Comparison of ENCODE assay signal across 9 cellular contexts in the genomic region with DNA sequence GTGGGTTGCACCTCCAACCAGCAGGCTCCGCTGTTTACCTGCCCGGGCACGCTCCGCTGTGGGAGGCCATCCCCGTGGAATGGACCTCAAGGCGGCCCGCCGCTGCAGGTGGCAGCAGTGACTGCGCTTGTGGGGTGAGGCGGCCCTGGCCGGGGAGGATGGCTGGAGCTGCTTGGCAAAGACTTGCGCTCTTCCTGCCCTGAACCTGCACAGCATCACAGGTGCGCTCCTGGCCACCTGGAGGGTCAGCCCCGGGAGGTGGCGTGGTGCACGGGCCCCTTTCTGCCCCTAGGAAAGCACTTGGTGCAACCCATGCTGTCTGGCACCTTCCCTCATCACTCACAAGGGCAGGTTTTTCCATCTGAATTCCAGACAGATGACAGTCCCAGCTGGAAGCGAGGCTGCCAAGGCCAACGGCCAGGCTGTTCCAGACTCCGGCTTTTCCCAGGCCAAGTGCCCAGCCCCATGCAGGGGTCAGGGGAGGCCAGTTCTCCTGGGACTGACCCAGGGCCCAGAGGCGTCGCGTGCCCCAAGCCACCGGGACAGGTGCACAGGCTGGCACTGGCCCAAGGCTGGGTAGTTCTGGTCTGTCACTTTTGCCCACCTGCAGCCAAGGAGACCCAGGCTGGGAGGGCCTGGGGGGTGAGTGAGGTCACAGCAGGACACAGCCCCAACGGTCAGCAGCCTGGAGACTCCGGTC. TPM values are rescaled to one million over a fixed set of nuclear protein-coding genes. Genes with fewer than 3 reads are reported as not detected.
DNase-seq lines count a peak whose midpoint lies in the region; ATAC-seq and TF ChIP-seq lines count a peak whose summit lies in the region.
"Had no signal": no experiment of that assay in that cellular context is flagged by ENCODE, and none has a peak within 500 bp of the region (broad histone marks: within the 10 kb centered on the region; RNA-seq: fewer than 3 reads in every experiment).

No MANE protein-coding gene starts in this region.

- H3K4me1 Mint-ChIP-seq in activated CD4-positive, alpha-beta memory T cell treated with anti-CD3 and anti-CD28 coated beads for 36 hours (ENCODE audit: low read depth): peaks cover 11% of the 10 kb centered on the region

- intact Hi-C loops in activated CD4-positive, alpha-beta memory T cell treated with anti-CD3 and anti-CD28 coated beads for 36 hours (cut with micrococcal nuclease): no loop called here

- no peak overlapping the region for H3K27ac Mint-ChIP-seq in activated CD4-positive, alpha-beta memory T cell treated with anti-CD3 and anti-CD28 coated beads for 36 hours
- H3K27ac Mint-ChIP-seq: activated T-helper 2 cell treated with anti-CD3 and anti-CD28 coated beads, Interferon-gamma antibody, Interleukin-2, Interleukin-4, amounts not matched to agents 10 μg/mL and 5 μg/mL and 100 μg/mL, durations not matched to agents 14 hours and 24 hours and 36 hours had no signal

- ATAC-seq in HG02588 (IDR thresholded peaks at IDR 0.05; ENCODE audit: unreplicated experiment): no peak

- no peak overlapping the region for H3K4me3 ChIP-seq in GM12864 (ENCODE audit: low read depth, low read length)
- no peak overlapping the region for H3K4me3 ChIP-seq in endocrine pancreas (ENCODE audit: control insufficient read depth, insufficient read depth, low read length)

- peak; percentile 21 for TF ChIP-seq CTCF in GM12864 (IDR thresholded peaks at IDR 0.05; ENCODE audit: low read depth, low read length, missing control alignments)

- CTCF ChIA-PET in activated CD4-positive, alpha-beta memory T cell treated with anti-CD3 and anti-CD28 coated beads for 36 hours (lab: Charles Lee): no interaction called here

- peaks cover 6% of the 10 kb centered on the region for H3K27me3 ChIP-seq in endocrine pancreas (ENCODE audit: control insufficient read depth, insufficient read depth, low read length)

- H3K9ac ChIP-seq in endocrine pancreas (ENCODE audit: control insufficient read depth, insufficient read depth, low read length): peak overlapping the region; percentile 51

- no peaks in the 10 kb centered on the region for H3K36me3 ChIP-seq in endocrine pancreas (ENCODE audit: control insufficient read depth, insufficient read depth, low read length)

- H3K4me1 ChIP-seq in endocrine pancreas (ENCODE audit: control insufficient read depth, insufficient read depth, low read length): no peaks in the 10 kb centered on the region

- POLR2A ChIA-PET in activated CD4-positive, alpha-beta memory T cell treated with anti-CD3 and anti-CD28 coated beads for 36 hours (lab: Charles Lee): no interaction called here

- H3K9me3 ChIP-seq in endocrine pancreas (ENCODE audit: control insufficient read depth, low read length): no peaks in the 10 kb centered on the region

- no peaks in the 10 kb centered on the region for H3K36me3 Mint-ChIP-seq in activated CD4-positive, alpha-beta memory T cell treated with anti-CD3 and anti-CD28 coated beads for 36 hours

- H3K4me3 Mint-ChIP-seq in activated CD4-positive, alpha-beta memory T cell treated with anti-CD3 and anti-CD28 coated beads for 36 hours: no peak overlapping the region

- H3K27me3 Mint-ChIP-seq in activated CD4-positive, alpha-beta memory T cell treated with anti-CD3 and anti-CD28 coated beads for 36 hours: peaks cover 26% of the 10 kb centered on the region

- no peak for DNase-seq in GM12864 (ENCODE audit: low read depth)
- DNase-seq in NCI-H2171 (lab: John Stamatoyannopoulos, UW): peak; percentile 34
- DNase-seq in renal cortical epithelial cell (ENCODE audit: low read depth): peak; percentile 42
- DNase-seq in foreskin melanocyte: no peak
- no peak for DNase-seq in activated CD4-positive, alpha-beta memory T cell treated with anti-CD3 and anti-CD28 coated beads for 36 hours
- no peak for DNase-seq in Ammon's horn (ENCODE audit: low spot score)

- H3K9me3 Mint-ChIP-seq in activated CD4-positive, alpha-beta memory T cell treated with anti-CD3 and anti-CD28 coated beads for 36 hours: no peaks in the 10 kb centered on the region
- H3K9me3 Mint-ChIP-seq: activated T-helper 2 cell treated with anti-CD3 and anti-CD28 coated beads, Interferon-gamma antibody, Interleukin-2, Interleukin-4, amounts not matched to agents 10 μg/mL and 5 μg/mL and 100 μg/mL, durations not matched to agents 14 hours and 24 hours and 36 hours had no signal

RNA-seq across cellular contexts. Expression of a gene that starts 13.3 kb away (rescaled TPM):
- total RNA-seq in renal cortical epithelial cell: 0.10 TPM in 1 of 2 replicates, not detected in the other
- not detected for total RNA-seq in activated CD4-positive, alpha-beta memory T cell treated with anti-CD3 and anti-CD28 coated beads for 36 hours
- total RNA-seq: activated T-helper 2 cell treated with anti-CD3 and anti-CD28 coated beads, Interferon-gamma antibody, Interleukin-2, Interleukin-4, amounts not matched to agents 10 μg/mL and 5 μg/mL and 100 μg/mL, durations not matched to agents 14 hours and 24 hours and 36 hours had no signal

RNA-seq across cellular contexts. Expression of a gene that starts 25.8 kb away (rescaled TPM):
- total RNA-seq in renal cortical epithelial cell: 0.05 TPM in 1 of 2 replicates, not detected in the other
- not detected for total RNA-seq in activated CD4-positive, alpha-beta memory T cell treated with anti-CD3 and anti-CD28 coated beads for 36 hours
- total RNA-seq: activated T-helper 2 cell treated with anti-CD3 and anti-CD28 coated beads, Interferon-gamma antibody, Interleukin-2, Interleukin-4, amounts not matched to agents 10 μg/mL and 5 μg/mL and 100 μg/mL, durations not matched to agents 14 hours and 24 hours and 36 hours had no signal

RNA-seq across cellular contexts. Expression of a gene that starts 33.3 kb away (rescaled TPM):
- 8.5 and 21.7 TPM in 2 replicates for total RNA-seq in renal cortical epithelial cell
- total RNA-seq in activated CD4-positive, alpha-beta memory T cell treated with anti-CD3 and anti-CD28 coated beads for 36 hours: 10 to 100 TPM; 21.7 to 26.0 TPM

RNA-seq across cellular contexts. Expression of a gene that starts 33.5 kb away (rescaled TPM):
- 37.2 and 48.7 TPM in 2 replicates for total RNA-seq in renal cortical epithelial cell
- total RNA-seq in activated CD4-positive, alpha-beta memory T cell treated with anti-CD3 and anti-CD28 coated beads for 36 hours: 10 to 100 TPM; 29.7 to 32.2 TPM

RNA-seq across cellular contexts. Expression of a gene that starts 51.3 kb away (rescaled TPM):
- total RNA-seq in renal cortical epithelial cell: 2.4 and 7.8 TPM in 2 replicates
- total RNA-seq in activated CD4-positive, alpha-beta memory T cell treated with anti-CD3 and anti-CD28 coated beads for 36 hours: 10 to 100 TPM; 12.2 to 12.7 TPM

Comparison
In these comparisons a context has a peak if more than half of its experiments do, and no peak if none do; other contexts are left out.
1. DNase-seq: peak in NCI-H2171 (single experiment) and renal cortical epithelial cell (single experiment); none in GM12864 (single experiment), foreskin melanocyte (single experiment), activated CD4-positive, alpha-beta memory T cell treated with anti-CD3 and anti-CD28 coated beads for 36 hours (single experiment) and Ammon's horn (single experiment).